In the genomic region with DNA sequence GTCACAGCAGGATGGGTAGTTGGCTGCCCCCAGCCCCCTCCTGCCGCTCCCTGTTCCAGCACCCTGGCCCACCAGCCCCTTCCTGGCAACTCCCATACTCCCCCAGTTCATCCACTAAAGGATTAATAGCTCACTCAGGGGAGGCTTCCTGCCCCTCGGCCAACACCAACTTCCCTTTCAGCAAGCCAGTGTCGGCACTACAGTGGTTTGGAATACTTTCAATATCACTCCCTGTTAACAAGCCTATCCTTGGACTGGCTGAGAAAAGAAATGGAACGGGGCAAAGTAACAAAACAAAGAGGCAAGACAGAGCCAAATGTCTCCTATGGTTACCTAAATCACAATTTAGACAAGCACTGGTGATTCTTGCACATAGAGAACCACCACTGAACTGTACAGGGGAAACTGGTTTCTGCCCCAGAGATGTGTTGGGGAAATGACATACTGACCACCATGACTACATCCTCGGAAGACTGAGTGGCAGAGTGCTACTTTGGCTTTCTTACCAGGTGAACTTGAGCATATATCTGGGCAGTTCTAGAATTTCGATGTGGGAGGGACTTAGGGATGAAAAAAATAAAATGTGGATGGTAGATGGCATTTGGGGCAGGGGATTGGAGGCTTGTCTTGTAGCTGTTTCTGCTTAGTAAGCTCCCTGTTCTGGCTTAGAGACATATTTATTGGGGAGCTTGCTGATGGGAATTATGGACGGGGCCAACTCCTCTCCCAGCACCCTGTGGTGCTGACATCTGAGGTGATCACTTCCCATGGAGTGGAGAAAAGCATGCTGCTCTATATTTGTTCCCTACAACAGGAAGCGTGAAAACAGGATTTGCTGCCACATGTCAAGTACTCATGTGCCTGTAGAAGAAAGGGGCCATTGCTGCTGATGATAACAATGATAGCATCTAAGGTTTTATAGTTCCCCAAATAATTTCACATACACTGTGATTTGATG, we compare ENCODE assay signal across 9 cellular contexts. TPM values are rescaled to one million over a fixed set of nuclear protein-coding genes. Genes with fewer than 3 reads are reported as not detected.
DNase-seq lines count a peak whose midpoint lies in the region; ATAC-seq and TF ChIP-seq lines count a peak whose summit lies in the region.
"Had no signal": no experiment of that assay in that cellular context is flagged by ENCODE, and none has a peak within 500 bp of the region (broad histone marks: within the 10 kb centered on the region; RNA-seq: fewer than 3 reads in every experiment).

No MANE protein-coding gene starts in this region.

- peak; percentile 53 for DNase-seq in GM23248
- DNase-seq in RPMI7951 (ENCODE audit: low read depth) = peak; percentile 73
- no peak for DNase-seq in smooth muscle cell (lab: John Stamatoyannopoulos, UW; ENCODE audit: unreplicated experiment)
- DNase-seq in activated naive CD4-positive, alpha-beta T cell treated with anti-CD3 and anti-CD28 coated beads, Interleukin-2, amount 10 ng/mL, durations not matched to agents 7 days and 5 days = no peak
- DNase-seq: stimulated activated naive CD4-positive, alpha-beta T cell had no signal

- H3K4me2 ChIP-seq in GM23248 (ENCODE audit: unreplicated experiment) (peak overlapping the region; percentile 64), smooth muscle cell (peak overlapping the region; percentile 67)

- H3K9me2 ChIP-seq in GM23248 (ENCODE audit: insufficient read depth) = no peaks in the 10 kb centered on the region

- WGBS in GM23248 (ENCODE audit: low coverage in 1 of 2, low lambda C conversion rate in 2 of 2, missing lambda C conversion rate in 2 of 2), 2 experiments = 57% methylated on average over 8 of the region's 8 CpGs
- WGBS in gastroesophageal sphincter (ENCODE audit: low coverage in 1 of 2), 2 donors = 40 to 47% methylated on average over 6 to 7 of the region's 8 CpGs
- 55% methylated on average over 8 of the region's 8 CpGs for WGBS in smooth muscle cell (ENCODE audit: low lambda C conversion rate)

- H3K9ac ChIP-seq in GM23248 = peak overlapping the region; percentile 75
- H3K9ac ChIP-seq in smooth muscle cell (ENCODE audit: low read depth) = peak overlapping the region; percentile 71

- peak overlapping the region; percentile 14; the same call in 1 of the 2 replicates for H2AFZ ChIP-seq in GM23248
- H2AFZ ChIP-seq in smooth muscle cell (ENCODE audit: low read depth) = peak overlapping the region; percentile 53

- TF ChIP-seq POLR2A in gastroesophageal sphincter (IDR thresholded peaks at IDR 0.05) = no peak

- peaks cover 40% of the 10 kb centered on the region for H3K27me3 Mint-ChIP-seq in activated naive CD4-positive, alpha-beta T cell treated with anti-CD3 and anti-CD28 coated beads, Interleukin-2, amount 10 ng/mL, durations not matched to agents 7 days and 5 days

- H3K27ac Mint-ChIP-seq in activated naive CD4-positive, alpha-beta T cell treated with anti-CD3 and anti-CD28 coated beads, Interleukin-2, amount 10 ng/mL, durations not matched to agents 7 days and 5 days = no peak overlapping the region

- no peaks in the 10 kb centered on the region for H3K36me3 Mint-ChIP-seq in activated naive CD4-positive, alpha-beta T cell treated with anti-CD3 and anti-CD28 coated beads, Interleukin-2, amount 10 ng/mL, durations not matched to agents 7 days and 5 days

- H3K4me1 ChIP-seq in GM23248 (ENCODE audit: insufficient read depth) (peaks cover 69% of the 10 kb centered on the region), gastroesophageal sphincter (peaks cover 2 to 63% (median 42%) of the 10 kb centered on the region in 3 donors), smooth muscle cell (ENCODE audit: low read depth) (peaks cover 16% of the 10 kb centered on the region)

- TF ChIP-seq EP300 in gastroesophageal sphincter (IDR thresholded peaks at IDR 0.05) = no peak

- CTCF ChIA-PET in activated naive CD4-positive, alpha-beta T cell treated with anti-CD3 and anti-CD28 coated beads, Interleukin-2, amount 10 ng/mL, durations not matched to agents 7 days and 5 days (lab: Charles Lee) = interaction anchor here (1.0 to 3.9 kb wide), 3 partner anchors 9 to 43 kb away, joined by 3 to 24 read pairs (median 4); no protein-coding TSS in a partner anchor

- peaks cover 11% of the 10 kb centered on the region for H3K4me1 Mint-ChIP-seq in activated naive CD4-positive, alpha-beta T cell treated with anti-CD3 and anti-CD28 coated beads, Interleukin-2, amount 10 ng/mL, durations not matched to agents 7 days and 5 days

- TF ChIP-seq CTCF in gastroesophageal sphincter (IDR thresholded peaks at IDR 0.05) (no peak), smooth muscle cell (IDR thresholded peaks at IDR 0.05; ENCODE audit: borderline replicate concordance, insufficient read depth, poor library complexity, severe bottlenecking) (no peak)

- H3K9me3 ChIP-seq in GM23248 (ENCODE audit: low read depth) (no peaks in the 10 kb centered on the region), gastroesophageal sphincter (no peaks in the 10 kb centered on the region), smooth muscle cell (replicated peaks; ENCODE audit: low read depth) (no peaks in the 10 kb centered on the region)

- no peak overlapping the region for H3K4me3 Mint-ChIP-seq in activated naive CD4-positive, alpha-beta T cell treated with anti-CD3 and anti-CD28 coated beads, Interleukin-2, amount 10 ng/mL, durations not matched to agents 7 days and 5 days

- H3K9me3 Mint-ChIP-seq in activated naive CD4-positive, alpha-beta T cell treated with anti-CD3 and anti-CD28 coated beads, Interleukin-2, amount 10 ng/mL, durations not matched to agents 7 days and 5 days = no peaks in the 10 kb centered on the region

- H3K36me3 ChIP-seq in GM23248 (ENCODE audit: low read depth) (no peaks in the 10 kb centered on the region), gastroesophageal sphincter (no peaks in the 10 kb centered on the region), smooth muscle cell (ENCODE audit: low read depth) (no peaks in the 10 kb centered on the region)

- no peaks in the 10 kb centered on the region for H4K20me1 ChIP-seq in GM23248 (ENCODE audit: insufficient read depth)
- no peaks in the 10 kb centered on the region for H4K20me1 ChIP-seq in smooth muscle cell (ENCODE audit: low read depth)

- peak overlapping the region; percentile 97 for H3K27ac ChIP-seq in GM23248
- peak overlapping the region; percentile 69 to 88 (median 82) for H3K27ac ChIP-seq in gastroesophageal sphincter
- H3K27ac ChIP-seq in smooth muscle cell (ENCODE audit: low read depth) = peak overlapping the region; percentile 96

- H3K27me3 ChIP-seq in GM23248 (replicated peaks; ENCODE audit: insufficient read depth) (no peaks in the 10 kb centered on the region), gastroesophageal sphincter (no peaks in the 10 kb centered on the region), smooth muscle cell (ENCODE audit: low read depth) (no peaks in the 10 kb centered on the region)

- H3K79me2 ChIP-seq in GM23248 (ENCODE audit: insufficient read depth) = no peaks in the 10 kb centered on the region
- no peaks in the 10 kb centered on the region for H3K79me2 ChIP-seq in smooth muscle cell (ENCODE audit: low read depth)

- no peak overlapping the region; the same call in 1 of the 2 replicates for H3K4me3 ChIP-seq in GM23248
- H3K4me3 ChIP-seq in gastroesophageal sphincter = no peak overlapping the region
- no peak overlapping the region for H3K4me3 ChIP-seq in smooth muscle cell

- H3F3A ChIP-seq in GM23248 (ENCODE audit: insufficient read depth) (peaks cover 73% of the 10 kb centered on the region), smooth muscle cell (ENCODE audit: low read depth) (peaks cover 37% of the 10 kb centered on the region)

- in situ Hi-C loops in GM23248 (cut with MboI) = no loop called here

- ATAC-seq in gastroesophageal sphincter (no peak), GM21447 (IDR thresholded peaks at IDR 0.05; ENCODE audit: unreplicated experiment) (no peak), GM21528 (IDR thresholded peaks at IDR 0.05; ENCODE audit: low FRiP score, unreplicated experiment) (no peak), GM19395 (IDR thresholded peaks at IDR 0.05; ENCODE audit: unreplicated experiment) (no peak)

RNA-seq across cellular contexts. Expression of gene CAPN2, which starts 7.1 kb away (rescaled TPM):
- 214 and 223 TPM in 2 replicates for total RNA-seq in GM23248 (2014; rRNA removed; shearing (Covaris generic))
- polyA plus RNA-seq in GM23248 (2016; fragmentation: Nextera tagmentation; extraction: Ambion mirVana) (261 and 272 TPM in 2 replicates), smooth muscle cell (182 and 210 TPM in 2 replicates)
- 202 and 247 TPM in 2 replicates for total RNA-seq in RPMI7951 (2014; rRNA removed; shearing (Covaris generic))
- total RNA-seq in gastroesophageal sphincter (100 to 1,000 TPM; 140 to 174 (median 149) TPM), smooth muscle cell (213 and 229 TPM in 2 replicates)

RNA-seq across cellular contexts. Expression of gene CAPN8, which starts 39.7 kb away (rescaled TPM):
- 0.25 TPM in 1 of 2 replicates, not detected in the other for total RNA-seq in GM23248 (2014; rRNA removed; shearing (Covaris generic))
- polyA plus RNA-seq in GM23248 (2016; fragmentation: Nextera tagmentation; extraction: Ambion mirVana) (not detected in 2 replicates), smooth muscle cell (0.74 TPM in 1 of 2 replicates, not detected in the other)
- total RNA-seq in RPMI7951 (2014; rRNA removed; shearing (Covaris generic)) = not detected in 2 replicates
- total RNA-seq in gastroesophageal sphincter (under 1 TPM in 1 of 4 donors, not detected in 3; 0.45 TPM), smooth muscle cell (not detected in 2 replicates)

Comparison
In these comparisons a context has a peak if more than half of its experiments do, and no peak if none do; other contexts are left out.
1. DNase-seq: peak in GM23248 (single experiment) and RPMI7951 (single experiment); none in smooth muscle cell (single experiment) and activated naive CD4-positive, alpha-beta T cell treated with anti-CD3 and anti-CD28 coated beads, Interleukin-2, amount 10 ng/mL, durations not matched to agents 7 days and 5 days (single experiment).
2. Peak in every context shown above with its lines, with median percentiles within 50 percentile points of each other: H3K27ac ChIP-seq.